In genomic region chr2:36659872-36660312, GRCh38 we compare ENCODE assay signal across 14 cellular contexts. TPM values are rescaled to one million over a fixed set of nuclear protein-coding genes. Genes with fewer than 3 reads are reported as not detected.
DNase-seq lines count a peak whose midpoint lies in the region; ATAC-seq, FAIRE-seq and TF ChIP-seq lines count a peak whose summit lies in the region.
"Had no signal": no experiment of that assay in that cellular context is flagged by ENCODE, and none has a peak within 500 bp of the region (broad histone marks: within the 10 kb centered on the region; RNA-seq: fewer than 3 reads in every experiment).

No MANE protein-coding gene starts in this region.

- ATAC-seq in GM21360 (IDR thresholded peaks at IDR 0.05; ENCODE audit: unreplicated experiment) (peak; percentile 63), HG03196 (IDR thresholded peaks at IDR 0.05; ENCODE audit: unreplicated experiment) (peak; percentile 72)

- FAIRE-seq in bronchial epithelial cell (lab: Jason Lieb, UNC) = no peak
- no peak for FAIRE-seq in D721Med (lab: Jason Lieb, UNC)

- DNase-seq in COLO829 (ENCODE audit: low spot score) (peak; percentile 64), bronchial epithelial cell (ENCODE audit: low read depth) (peak; percentile 37), NOMO-1 treated with DMSO at 0.1 percent for 48 hours (lab: John Stamatoyannopoulos, UW; ENCODE audit: unreplicated experiment) (no peak), NCI-H1694 (lab: John Stamatoyannopoulos, UW) (no peak), D721Med (ENCODE audit: insufficient read length, low spot score) (no peak), NCI-H2227 (lab: John Stamatoyannopoulos, UW; ENCODE audit: unreplicated experiment) (no peak)
- DNase-seq: AML-193, glutamatergic neuron, Karpas-422, NCI-H446 treated with DMSO at 0.1 percent for 48 hours, nucleus accumbens had no signal

- H3K36me3 ChIP-seq in bronchial epithelial cell (ENCODE audit: control insufficient read depth, insufficient read depth, low read length) = no peaks in the 10 kb centered on the region

- H3K27me3 ChIP-seq in bronchial epithelial cell (ENCODE audit: control insufficient read depth, insufficient read depth, low read length) = no peaks in the 10 kb centered on the region

- no peak overlapping the region for H3K4me3 ChIP-seq in bronchial epithelial cell (ENCODE audit: low read depth, low read length)
- H3K4me3 ChIP-seq: lung had no signal

- TF ChIP-seq CTCF in bronchial epithelial cell (IDR thresholded peaks at IDR 0.05; ENCODE audit: insufficient read depth, low read length, severe bottlenecking) = no peak
- no peak for TF ChIP-seq CTCF in D721Med (IDR thresholded peaks at IDR 0.05; ENCODE audit: insufficient read depth, missing control alignments)

RNA-seq across cellular contexts. Expression of gene VIT, which starts 36.6 kb away (rescaled TPM):
- total RNA-seq in bronchial epithelial cell = not detected in 2 replicates

Comparison
In these comparisons a context has a peak if more than half of its experiments do, and no peak if none do; other contexts are left out.
1. DNase-seq: peak in COLO829 (single experiment) and bronchial epithelial cell (single experiment); none in NOMO-1 treated with DMSO at 0.1 percent for 48 hours (single experiment), NCI-H1694 (single experiment), D721Med (single experiment) and NCI-H2227 (single experiment).